22 cellular contexts compared by ENCODE assay signal in genomic region chr14:43786066-43786762, GRCh38.
"Had no signal": no experiment of that assay in that cellular context is flagged by ENCODE, and none has a peak within 500 bp of the region (broad histone marks: within the 10 kb centered on the region; RNA-seq: fewer than 3 reads in every experiment).

No MANE protein-coding gene starts in this region.

- H3K9me3 ChIP-seq: adrenal gland, ascending aorta, testis had no signal

- ATAC-seq: activated CD4-positive, alpha-beta T cell treated with anti-CD3 and anti-CD28 coated beads for 36 hours; foreskin keratinocyte; natural killer cell had no signal

- H3K27me3 ChIP-seq: adrenal gland, ascending aorta, brain microvascular endothelial cell, foreskin keratinocyte, spleen, testis had no signal

- H3K27ac ChIP-seq: adrenal gland, ascending aorta, brain microvascular endothelial cell, foreskin keratinocyte, spleen, testis had no signal

- H3K4me1 ChIP-seq: adrenal gland, ascending aorta, foreskin keratinocyte, spleen, testis had no signal

- DNase-seq: activated CD4-positive, alpha-beta T cell treated with anti-CD3 and anti-CD28 coated beads for 36 hours; activated CD4-positive, alpha-beta T cell treated with anti-CD3 and anti-CD28 coated beads, Interleukin-2, amount 50 U/mL, for 4 hours; activated CD8-positive, alpha-beta memory T cell treated with anti-CD3 and anti-CD28 coated beads for 24 hours; activated CD8-positive, alpha-beta memory T cell treated with anti-CD3 and anti-CD28 coated beads, Interleukin-2, amount 50 U/mL, for 4 hours; activated naive CD4-positive, alpha-beta T cell; activated T-cell treated with anti-CD3 and anti-CD28 coated beads, Interleukin-2, amount 50 U/mL, for 24 hours; brain microvascular endothelial cell; central memory CD4-positive, alpha-beta T cell; effector memory CD4-positive, alpha-beta T cell; foreskin keratinocyte; hippocampal formation; natural killer cell; retina; spleen; stimulated activated CD4-positive, alpha-beta T cell treated with anti-CD3 and anti-CD28 coated beads, Interleukin-4, amount 100 ng/mL, for 1 hour; stimulated activated naive CD4-positive, alpha-beta T cell; T-helper 1 cell; T-helper 9 cell; testis; trophoblast cell had no signal

- H3K4me3 ChIP-seq: adrenal gland, ascending aorta, spleen, testis had no signal

- H3K36me3 ChIP-seq: adrenal gland, ascending aorta, brain microvascular endothelial cell, spleen had no signal
